In genomic region chr3:136862611-136862951, GRCh38 we compare ENCODE assay signal across 8 cellular contexts. TPM values are rescaled to one million over a fixed set of nuclear protein-coding genes. Genes with fewer than 3 reads are reported as not detected.
A peak's percentile ranks its signal among the peaks of the same experiment; 100 is the strongest.
DNase-seq lines count a peak whose midpoint lies in the region; ATAC-seq and TF ChIP-seq lines count a peak whose summit lies in the region.

No MANE protein-coding gene starts in this region.

- ATAC-seq in HG02852 (IDR thresholded peaks at IDR 0.05; ENCODE audit: unreplicated experiment): peak; percentile 21
- ATAC-seq in activated B cell treated with CpG ODN at 0.5 μM for 24 hours (ENCODE audit: low read depth): no peak

- no peaks in the 10 kb centered on the region for H3K9me3 ChIP-seq in mesenchymal stem cell (ENCODE audit: control insufficient read depth, low read length)

- H3K4me2 ChIP-seq in mesenchymal stem cell (ENCODE audit: low read length, poor library complexity, severe bottlenecking): peak overlapping the region; percentile 85

- H2BK15ac ChIP-seq in mesenchymal stem cell (ENCODE audit: low read depth, poor library complexity, severe bottlenecking): peak overlapping the region; percentile 70

- H2BK5ac ChIP-seq in mesenchymal stem cell (ENCODE audit: low read depth, low read length, poor library complexity, severe bottlenecking): no peak overlapping the region

- H3K27ac Mint-ChIP-seq in activated B cell treated with CpG ODN at 0.5 μM for 24 hours: peak overlapping the region; percentile 95

- H3K14ac ChIP-seq in mesenchymal stem cell (ENCODE audit: low read length in 2 of 2): peak overlapping the region in 1 of 2 experiments; percentile 97

- CTCF ChIA-PET in activated B cell treated with CpG ODN at 0.5 μM for 24 hours (lab: Charles Lee): interaction anchor here (0.6 to 3.5 kb wide), 4 partner anchors 59 to 611 kb away, joined by 3 to 31 read pairs (median 4); partner anchors contain the start of gene STAG1

- H3K27ac ChIP-seq in mesenchymal stem cell (ENCODE audit: low read length, poor library complexity, severe bottlenecking): peak overlapping the region; percentile 73

- peak overlapping the region; percentile 28 for H4K91ac ChIP-seq in mesenchymal stem cell (ENCODE audit: low read length)

- peak overlapping the region; percentile 20 to 100 for H3K18ac ChIP-seq in mesenchymal stem cell (ENCODE audit: low read depth in 1 of 2, low read length in 2 of 2)

- peak overlapping the region; percentile 20 for H2AFZ ChIP-seq in mesenchymal stem cell (ENCODE audit: low read depth, low read length)

- WGBS in mesenchymal stem cell: 0% methylated on average over 14 of the region's 29 CpGs

- no peaks in the 10 kb centered on the region for H3K27me3 Mint-ChIP-seq in activated B cell treated with CpG ODN at 0.5 μM for 24 hours

- H3K4me3 Mint-ChIP-seq in activated B cell treated with CpG ODN at 0.5 μM for 24 hours: peak overlapping the region; percentile 93

- intact Hi-C loops in activated B cell treated with CpG ODN at 0.5 μM for 24 hours (cut with micrococcal nuclease): loop anchor here (1.0 to 5.0 kb wide), 8 partner anchors 40 to 1325 kb away; partner anchors contain the start of genes ARMC8, MSL2, PCCB and STAG1

- no peaks in the 10 kb centered on the region for H3K9me3 Mint-ChIP-seq in activated B cell treated with CpG ODN at 0.5 μM for 24 hours

- no peaks in the 10 kb centered on the region for H3K27me3 ChIP-seq in mesenchymal stem cell (ENCODE audit: control insufficient read depth in 1 of 2, insufficient read depth in 1 of 2, low read length in 2 of 2)

- H2BK12ac ChIP-seq in mesenchymal stem cell (ENCODE audit: low read length in 2 of 2): peak overlapping the region in 1 of 2 experiments; percentile 75

- no peak overlapping the region for H4K8ac ChIP-seq in mesenchymal stem cell (ENCODE audit: low read length)

- H3K4me3 ChIP-seq in mesenchymal stem cell (ENCODE audit: insufficient read depth in 1 of 2, low read depth in 1 of 2, low read length in 2 of 2): peak overlapping the region; percentile 70 to 96

- H3K4me1 ChIP-seq in mesenchymal stem cell (ENCODE audit: control insufficient read depth, insufficient read depth, low read depth, low read length): peaks cover 1% of the 10 kb centered on the region

- POLR2A ChIA-PET in activated B cell treated with CpG ODN at 0.5 μM for 24 hours (lab: Charles Lee): interaction anchor here (0.9 to 4.9 kb wide), 11 partner anchors 21 to 667 kb away, joined by 3 to 128 read pairs (median 6); partner anchors contain the start of genes MSL2, SLC35G2 and STAG1

- peaks cover 13% of the 10 kb centered on the region for H3K36me3 Mint-ChIP-seq in activated B cell treated with CpG ODN at 0.5 μM for 24 hours (ENCODE audit: low read depth)

- peak overlapping the region in 1 of 2 experiments; percentile 95 for H3K23ac ChIP-seq in mesenchymal stem cell (ENCODE audit: low read length in 2 of 2)

- H3K4ac ChIP-seq in mesenchymal stem cell (ENCODE audit: low read depth in 1 of 2, low read length in 2 of 2): peak overlapping the region; percentile 11 to 99

- no peak overlapping the region for H2AK5ac ChIP-seq in mesenchymal stem cell (ENCODE audit: low read length, severe bottlenecking)

- H3K79me1 ChIP-seq in mesenchymal stem cell (replicated peaks; ENCODE audit: low read length, poor library complexity, severe bottlenecking): peaks cover 8% of the 10 kb centered on the region

- peak overlapping the region; percentile 4 for H2BK120ac ChIP-seq in mesenchymal stem cell (ENCODE audit: low read depth, low read length)

- peaks cover 47% of the 10 kb centered on the region for H3K4me1 Mint-ChIP-seq in activated B cell treated with CpG ODN at 0.5 μM for 24 hours

- H3K36me3 ChIP-seq in mesenchymal stem cell (ENCODE audit: control insufficient read depth in 1 of 2, insufficient read depth in 2 of 2, low read depth in 1 of 2, low read length in 2 of 2): peaks cover 0 to 2% of the 10 kb centered on the region in 2 experiments

- peak; percentile 57 for DNase-seq in SIG-M5 treated with dmso at 0.1 percent for 504 hours (lab: John Stamatoyannopoulos, UW; ENCODE audit: unreplicated experiment)
- no peak for DNase-seq in SIG-M5 (lab: John Stamatoyannopoulos, UW)
- DNase-seq in NCI-H146 treated with DMSO at 0.1 percent for 48 hours (lab: John Stamatoyannopoulos, UW; ENCODE audit: unreplicated experiment): peak; percentile 73
- DNase-seq in activated B cell treated with CpG ODN at 0.5 μM for 24 hours: no peak
- peak; percentile 11 for DNase-seq in effector CD4-positive, alpha-beta T cell
- DNase-seq in mesenchymal stem cell: peak; percentile 73
- peak; percentile 14 for DNase-seq in stimulated activated CD8-positive, alpha-beta memory T cell treated with anti-CD3 and anti-CD28 coated beads, Interleukin-7, amount 100 ng/mL, for 24 hours (ENCODE audit: low read depth)

- peak overlapping the region; percentile 94 for H3K9ac ChIP-seq in mesenchymal stem cell (ENCODE audit: low read length)

- no peak for TF ChIP-seq CTCF in activated B cell treated with CpG ODN at 0.5 μM for 24 hours (IDR thresholded peaks at IDR 0.05)

RNA-seq across cellular contexts. Expression of gene NCK1, which starts 0.6 kb away (rescaled TPM):
- total RNA-seq in activated B cell treated with CpG ODN at 0.5 μM for 24 hours: 29.7 and 30.8 TPM in 2 replicates
- polyA plus RNA-seq in mesenchymal stem cell (2013, experiment 1 of 2): 48.0 TPM
- 47.2 TPM for polyA plus RNA-seq in mesenchymal stem cell (2013, experiment 2 of 2)

RNA-seq across cellular contexts. Expression of gene SLC35G2, which starts 43.7 kb away (rescaled TPM):
- 4.2 and 4.3 TPM in 2 replicates for total RNA-seq in activated B cell treated with CpG ODN at 0.5 μM for 24 hours
- polyA plus RNA-seq in mesenchymal stem cell (2013, experiment 1 of 2): 7.1 TPM
- 7.6 TPM for polyA plus RNA-seq in mesenchymal stem cell (2013, experiment 2 of 2)

Comparison
In these comparisons a context has a peak if more than half of its experiments do, and no peak if none do; other contexts are left out.
1. DNase-seq: peak in SIG-M5 treated with dmso at 0.1 percent for 504 hours (single experiment), NCI-H146 treated with DMSO at 0.1 percent for 48 hours (single experiment), effector CD4-positive, alpha-beta T cell (single experiment), mesenchymal stem cell (single experiment) and stimulated activated CD8-positive, alpha-beta memory T cell treated with anti-CD3 and anti-CD28 coated beads, Interleukin-7, amount 100 ng/mL, for 24 hours (single experiment); none in SIG-M5 (single experiment) and activated B cell treated with CpG ODN at 0.5 μM for 24 hours (single experiment).